Comparison of ENCODE assay signal across 8 cellular contexts in genomic region chr3:112561085-112561692, GRCh38. TPM values are rescaled to one million over a fixed set of nuclear protein-coding genes. Genes with fewer than 3 reads are reported as not detected.
A peak's percentile ranks its signal among the peaks of the same experiment; 100 is the strongest.
DNase-seq lines count a peak whose midpoint lies in the region; ATAC-seq and TF ChIP-seq lines count a peak whose summit lies in the region.

No MANE protein-coding gene starts in this region.

- ATAC-seq in GM18861 (IDR thresholded peaks at IDR 0.05; ENCODE audit: unreplicated experiment) (peak; percentile 23), HG03095 (IDR thresholded peaks at IDR 0.05; ENCODE audit: unreplicated experiment) (peak; percentile 39), lower lobe of right lung (peak; percentile 82 to 84)
- peak; percentile 55 for ATAC-seq in activated CD4-positive, alpha-beta T cell treated with anti-CD3 and anti-CD28 coated beads for 36 hours

- peaks cover 30% of the 10 kb centered on the region for H3K4me1 Mint-ChIP-seq in activated CD4-positive, alpha-beta T cell treated with anti-CD3 and anti-CD28 coated beads for 36 hours

- DNase-seq in AG09309 (ENCODE audit: low read depth) (peak; percentile 33), NCI-H226 (peak; percentile 76), dorsolateral prefrontal cortex (peak in 9 of 10 donors; percentile 23 to 74 (median 59)), lower lobe of right lung (peak; percentile 78)
- DNase-seq in activated CD4-positive, alpha-beta T cell treated with anti-CD3 and anti-CD28 coated beads for 36 hours, result peak; percentile 90
- peak; percentile 11 to 67 (median 12) for DNase-seq in stimulated activated CD4-positive, alpha-beta T cell treated with anti-CD3 and anti-CD28 coated beads, TNF-alpha, amount 100 ng/mL, for 1 hour (ENCODE audit: low read depth in 3 of 3, low spot score in 1 of 3)

- H3K27me3 ChIP-seq in dorsolateral prefrontal cortex (no peaks in the 10 kb centered on the region), lower lobe of right lung (ENCODE audit: low read depth) (no peaks in the 10 kb centered on the region)

- peaks cover 15% of the 10 kb centered on the region for H3K36me3 Mint-ChIP-seq in activated CD4-positive, alpha-beta T cell treated with anti-CD3 and anti-CD28 coated beads for 36 hours (ENCODE audit: low read depth)

- no peaks in the 10 kb centered on the region for H3K9me3 ChIP-seq in lower lobe of right lung

- H3K4me3 Mint-ChIP-seq in activated CD4-positive, alpha-beta T cell treated with anti-CD3 and anti-CD28 coated beads for 36 hours, result peak overlapping the region; percentile 97

- CTCF ChIA-PET in activated CD4-positive, alpha-beta T cell treated with anti-CD3 and anti-CD28 coated beads for 36 hours (lab: Charles Lee), result interaction anchor here (0.6 to 1.4 kb wide), 5 partner anchors 11 to 256 kb away, joined by 3 to 4 read pairs (median 4); no protein-coding TSS in a partner anchor

- H3K27ac ChIP-seq in dorsolateral prefrontal cortex, result peak overlapping the region; percentile 86 to 100 (median 99)
- peak overlapping the region; percentile 94 for H3K27ac ChIP-seq in lower lobe of right lung

- H3K4me3 ChIP-seq in AG09309 (ENCODE audit: control insufficient read depth, low read depth, low read length) (peak overlapping the region; percentile 97), dorsolateral prefrontal cortex (peak overlapping the region; percentile 63 to 99 (median 93)), lower lobe of right lung (peak overlapping the region; percentile 80)

- no peaks in the 10 kb centered on the region for H3K27me3 Mint-ChIP-seq in activated CD4-positive, alpha-beta T cell treated with anti-CD3 and anti-CD28 coated beads for 36 hours

- intact Hi-C loops in activated CD4-positive, alpha-beta T cell treated with anti-CD3 and anti-CD28 coated beads for 36 hours (cut with DNase I, micrococcal nuclease), result loop anchor here (1.0 to 5.0 kb wide), 8 partner anchors 70 to 1186 kb away; partner anchors contain the start of genes GTPBP8 (in 2 of the 2), ATP6V1A (in 1 of the 2), CD200R1 (in 1 of the 2) and NAA50 (in 1 of the 2)
- intact Hi-C loops in dorsolateral prefrontal cortex (cut with DNase I), result loop anchor here in 1 of 2 donors (5.0 kb wide), 1 partner anchor 1186 kb away; the partner anchor contains the start of genes ATP6V1A and NAA50
- intact Hi-C loops in lower lobe of right lung (cut with DNase I), result no loop called here

- H3K4me1 ChIP-seq in lower lobe of right lung, result peaks cover 44% of the 10 kb centered on the region

- H3K36me3 ChIP-seq in lower lobe of right lung, result peaks cover 25% of the 10 kb centered on the region

- TF ChIP-seq CTCF in AG09309 (IDR thresholded peaks at IDR 0.05; ENCODE audit: control insufficient read depth, insufficient read depth, low read depth, low read length, missing control alignments) (no peak), dorsolateral prefrontal cortex (IDR thresholded peaks at IDR 0.05 in 54 of 56, conservative IDR thresholded peaks at IDR 0.05 in 2 of 56; ENCODE audit: low read depth in 1 of 56, partially characterized antibody in 56 of 56) (no peak), lower lobe of right lung (IDR thresholded peaks at IDR 0.05) (no peak)

- peak overlapping the region; percentile 98 for H3K27ac Mint-ChIP-seq in activated CD4-positive, alpha-beta T cell treated with anti-CD3 and anti-CD28 coated beads for 36 hours

- no peaks in the 10 kb centered on the region for H3K9me3 Mint-ChIP-seq in activated CD4-positive, alpha-beta T cell treated with anti-CD3 and anti-CD28 coated beads for 36 hours (ENCODE audit: low read depth)

- POLR2A ChIA-PET in activated CD4-positive, alpha-beta T cell treated with anti-CD3 and anti-CD28 coated beads for 36 hours (lab: Charles Lee), result interaction anchor here (0.6 to 1.2 kb wide), 4 partner anchors 13 to 482 kb away, joined by 3 to 7 read pairs (median 4); a partner anchor contains a TSS

RNA-seq across cellular contexts. Expression of gene ATG3, which starts 0.6 kb away (rescaled TPM):
- 10 to 100 TPM; 54.9 to 71.0 TPM for total RNA-seq in activated CD4-positive, alpha-beta T cell treated with anti-CD3 and anti-CD28 coated beads for 36 hours
- total RNA-seq in dorsolateral prefrontal cortex (10 to 100 TPM; 36.3 to 85.0 (median 48.6) TPM), lower lobe of right lung (58.4 TPM)

RNA-seq across cellular contexts. Expression of gene SLC35A5, which starts 0.7 kb away (rescaled TPM):
- total RNA-seq in activated CD4-positive, alpha-beta T cell treated with anti-CD3 and anti-CD28 coated beads for 36 hours, result 10 to 100 TPM; 16.5 to 18.7 TPM
- 10 to 100 TPM; 39.0 to 94.4 (median 57.5) TPM for total RNA-seq in dorsolateral prefrontal cortex
- 37.4 TPM for total RNA-seq in lower lobe of right lung

Comparison
In these comparisons a context has a peak if more than half of its experiments do, and no peak if none do; other contexts are left out.
1. Peak in every context shown above with its lines: DNase-seq, ATAC-seq, H3K4me3 ChIP-seq and H3K27ac ChIP-seq.
2. DNase-seq: peak in every context shown above with its lines; median percentile 90 in activated CD4-positive, alpha-beta T cell treated with anti-CD3 and anti-CD28 coated beads for 36 hours; 78 in lower lobe of right lung; 76 in NCI-H226; 59 in dorsolateral prefrontal cortex; 33 in AG09309; 12 in stimulated activated CD4-positive, alpha-beta T cell treated with anti-CD3 and anti-CD28 coated beads, TNF-alpha, amount 100 ng/mL, for 1 hour.
3. ATAC-seq: peak in every context shown above with its lines; median percentile 83 in lower lobe of right lung; 55 in activated CD4-positive, alpha-beta T cell treated with anti-CD3 and anti-CD28 coated beads for 36 hours; 39 in HG03095; 23 in GM18861.